ENCODE assay signal across 10 cellular contexts in genomic region chr12:46264057-46264456, GRCh38. TPM values are rescaled to one million over a fixed set of nuclear protein-coding genes. Genes with fewer than 3 reads are reported as not detected.
A peak's percentile ranks its signal among the peaks of the same experiment; 100 is the strongest.
DNase-seq lines count a peak whose midpoint lies in the region; ATAC-seq and TF ChIP-seq lines count a peak whose summit lies in the region.
"Had no signal": no experiment of that assay in that cellular context is flagged by ENCODE, and none has a peak within 500 bp of the region (broad histone marks: within the 10 kb centered on the region; RNA-seq: fewer than 3 reads in every experiment).

No MANE protein-coding gene starts in this region.

- H3K9me3 Mint-ChIP-seq in activated naive CD4-positive, alpha-beta T cell treated with anti-CD3 and anti-CD28 coated beads, Interleukin-2, amount 10 ng/mL, durations not matched to agents 7 days and 5 days = no peaks in the 10 kb centered on the region
- H3K9me3 Mint-ChIP-seq in activated naive CD4-positive, alpha-beta T cell treated with anti-CD3 and anti-CD28 coated beads, Interleukin-2, amount 50 U/mL, for 72 hours = no peaks in the 10 kb centered on the region
- H3K9me3 Mint-ChIP-seq in stimulated activated memory B cell treated with anti-CD40 and anti-IgM and Interleukin-4, amounts not matched to agents 10 μg/mL and 1 μg/mL and 100 μg/mL, for 72 hours = no peaks in the 10 kb centered on the region

- TF ChIP-seq CTCF in fibroblast of mammary gland (conservative IDR thresholded peaks at IDR 0.05; ENCODE audit: control insufficient read depth, insufficient read depth, low read depth, low read length) = no peak

- H3K4me3 Mint-ChIP-seq in activated naive CD4-positive, alpha-beta T cell treated with anti-CD3 and anti-CD28 coated beads, Interleukin-2, amount 10 ng/mL, durations not matched to agents 7 days and 5 days = peak overlapping the region; percentile 29
- peak overlapping the region; percentile 72 for H3K4me3 Mint-ChIP-seq in stimulated activated memory B cell treated with anti-CD40 and anti-IgM and Interleukin-4, amounts not matched to agents 10 μg/mL and 1 μg/mL and 100 μg/mL, for 72 hours

- peak overlapping the region; percentile 16 for H3K27ac Mint-ChIP-seq in activated naive CD4-positive, alpha-beta T cell treated with anti-CD3 and anti-CD28 coated beads, Interleukin-2, amount 10 ng/mL, durations not matched to agents 7 days and 5 days
- peak overlapping the region in 1 of 2 donors; percentile 48 for H3K27ac Mint-ChIP-seq in activated naive CD4-positive, alpha-beta T cell treated with anti-CD3 and anti-CD28 coated beads, Interleukin-2, amount 50 U/mL, for 72 hours
- H3K27ac Mint-ChIP-seq in stimulated activated memory B cell treated with anti-CD40 and anti-IgM and Interleukin-4, amounts not matched to agents 10 μg/mL and 1 μg/mL and 100 μg/mL, for 72 hours = no peak overlapping the region

- peaks cover 6% of the 10 kb centered on the region for H3K27me3 Mint-ChIP-seq in activated naive CD4-positive, alpha-beta T cell treated with anti-CD3 and anti-CD28 coated beads, Interleukin-2, amount 10 ng/mL, durations not matched to agents 7 days and 5 days
- H3K27me3 Mint-ChIP-seq in stimulated activated memory B cell treated with anti-CD40 and anti-IgM and Interleukin-4, amounts not matched to agents 10 μg/mL and 1 μg/mL and 100 μg/mL, for 72 hours = no peaks in the 10 kb centered on the region

- CTCF ChIA-PET in activated naive CD4-positive, alpha-beta T cell treated with anti-CD3 and anti-CD28 coated beads, Interleukin-2, amount 10 ng/mL, durations not matched to agents 7 days and 5 days (lab: Charles Lee) = interaction anchor here (0.8 to 1.2 kb wide), 3 partner anchors 14 to 92 kb away, joined by 3 to 4 read pairs (median 3); no protein-coding TSS in a partner anchor

- peaks cover 19% of the 10 kb centered on the region for H3K4me1 Mint-ChIP-seq in activated naive CD4-positive, alpha-beta T cell treated with anti-CD3 and anti-CD28 coated beads, Interleukin-2, amount 10 ng/mL, durations not matched to agents 7 days and 5 days
- H3K4me1 Mint-ChIP-seq in stimulated activated memory B cell treated with anti-CD40 and anti-IgM and Interleukin-4, amounts not matched to agents 10 μg/mL and 1 μg/mL and 100 μg/mL, for 72 hours = no peaks in the 10 kb centered on the region

- DNase-seq in activated naive CD4-positive, alpha-beta T cell treated with anti-CD3 and anti-CD28 coated beads, Interleukin-2, amount 10 ng/mL, durations not matched to agents 7 days and 5 days = no peak
- no peak for DNase-seq in activated naive CD4-positive, alpha-beta T cell treated with anti-CD3 and anti-CD28 coated beads, Interleukin-2, amount 50 U/mL, for 72 hours (ENCODE audit: low spot score in 2 of 2)
- DNase-seq in RKO (ENCODE audit: low spot score) (peak; percentile 30), fibroblast of mammary gland (ENCODE audit: low read depth) (peak; percentile 47), UCSD-AML1 (lab: John Stamatoyannopoulos, UW; ENCODE audit: unreplicated experiment) (no peak), OCI-M1 (lab: John Stamatoyannopoulos, UW) (no peak)
- DNase-seq: foreskin melanocyte; stimulated activated naive CD4-positive, alpha-beta T cell treated with Interleukin-2 at 50 U/mL for 16 hours had no signal

- no peak for ATAC-seq in activated naive CD4-positive, alpha-beta T cell treated with anti-CD3 and anti-CD28 coated beads, Interleukin-2, amount 50 U/mL, for 72 hours
- ATAC-seq in stimulated activated memory B cell treated with anti-CD40 and anti-IgM and Interleukin-4, amounts not matched to agents 10 μg/mL and 1 μg/mL and 100 μg/mL, for 72 hours = no peak
- no peak for ATAC-seq in HG03378 (IDR thresholded peaks at IDR 0.05; ENCODE audit: unreplicated experiment)

- no peak overlapping the region for H3K4me3 ChIP-seq in fibroblast of mammary gland (ENCODE audit: control insufficient read depth, low read depth, low read length)

- peaks cover 23% of the 10 kb centered on the region for H3K36me3 Mint-ChIP-seq in activated naive CD4-positive, alpha-beta T cell treated with anti-CD3 and anti-CD28 coated beads, Interleukin-2, amount 10 ng/mL, durations not matched to agents 7 days and 5 days
- peaks cover 0 to 10% of the 10 kb centered on the region in 2 donors for H3K36me3 Mint-ChIP-seq in activated naive CD4-positive, alpha-beta T cell treated with anti-CD3 and anti-CD28 coated beads, Interleukin-2, amount 50 U/mL, for 72 hours
- H3K36me3 Mint-ChIP-seq in stimulated activated memory B cell treated with anti-CD40 and anti-IgM and Interleukin-4, amounts not matched to agents 10 μg/mL and 1 μg/mL and 100 μg/mL, for 72 hours = peaks cover 10% of the 10 kb centered on the region

RNA-seq across cellular contexts. Expression of gene SLC38A1, which starts 4.8 kb away (rescaled TPM):
- total RNA-seq in activated naive CD4-positive, alpha-beta T cell treated with anti-CD3 and anti-CD28 coated beads, Interleukin-2, amount 50 U/mL, for 72 hours = 100 to 1,000 TPM; 146 to 177 TPM

Comparison
In these comparisons a context has a peak if more than half of its experiments do, and no peak if none do; other contexts are left out.
1. DNase-seq: peak in RKO (single experiment) and fibroblast of mammary gland (single experiment); none in activated naive CD4-positive, alpha-beta T cell treated with anti-CD3 and anti-CD28 coated beads, Interleukin-2, amount 10 ng/mL, durations not matched to agents 7 days and 5 days (single experiment), activated naive CD4-positive, alpha-beta T cell treated with anti-CD3 and anti-CD28 coated beads, Interleukin-2, amount 50 U/mL, for 72 hours (0 of 2), UCSD-AML1 (single experiment) and OCI-M1 (single experiment).